14 cellular contexts compared by ENCODE assay signal in genomic region chr18:45254683-45255082, GRCh38.
DNase-seq lines count a peak whose midpoint lies in the region; ATAC-seq and TF ChIP-seq lines count a peak whose summit lies in the region.
"Had no signal": no experiment of that assay in that cellular context is flagged by ENCODE, and none has a peak within 500 bp of the region (broad histone marks: within the 10 kb centered on the region; RNA-seq: fewer than 3 reads in every experiment).

No MANE protein-coding gene starts in this region.

- no peak for TF ChIP-seq CTCF in gastroesophageal sphincter (IDR thresholded peaks at IDR 0.05)
- TF ChIP-seq CTCF in nephron progenitor cell (IDR thresholded peaks at IDR 0.05) = no peak
- no peak for TF ChIP-seq CTCF in uterus (IDR thresholded peaks at IDR 0.05)

- H3K27ac Mint-ChIP-seq in nephron progenitor cell = peak overlapping the region; percentile 75

- intact Hi-C loops in uterus (cut with DNase I; ENCODE audit: low total_unique reads) = no loop called here

- H3K4me3 ChIP-seq in adipocyte (ENCODE audit: low read length) (peak overlapping the region; percentile 50), gastroesophageal sphincter (no peak overlapping the region), uterus (no peak overlapping the region)
- H3K4me3 ChIP-seq: right lobe of liver had no signal

- H3K9me3 ChIP-seq in adipocyte (ENCODE audit: control insufficient read depth, low read length) (no peaks in the 10 kb centered on the region), gastroesophageal sphincter (no peaks in the 10 kb centered on the region), uterus (no peaks in the 10 kb centered on the region)
- H3K9me3 ChIP-seq: right lobe of liver had no signal

- H3K27me3 Mint-ChIP-seq in nephron progenitor cell (ENCODE audit: low read depth, poor library complexity) = peaks cover 6% of the 10 kb centered on the region

- peak overlapping the region; percentile 74 for H3K9ac ChIP-seq in adipocyte (ENCODE audit: low read length)
- H3K9ac ChIP-seq: KMS-11 had no signal

- H3K9me3 Mint-ChIP-seq in nephron progenitor cell = no peaks in the 10 kb centered on the region

- no peaks in the 10 kb centered on the region for H3K36me3 ChIP-seq in adipocyte (ENCODE audit: control insufficient read depth, insufficient read depth, low read length, severe bottlenecking)
- H3K36me3 ChIP-seq in gastroesophageal sphincter = no peaks in the 10 kb centered on the region
- H3K36me3 ChIP-seq in uterus = no peaks in the 10 kb centered on the region
- H3K36me3 ChIP-seq: right lobe of liver had no signal

- TF ChIP-seq POLR2A in gastroesophageal sphincter (IDR thresholded peaks at IDR 0.05) (no peak), uterus (IDR thresholded peaks at IDR 0.05) (no peak)

- H3K4me1 Mint-ChIP-seq in nephron progenitor cell = peaks cover 5% of the 10 kb centered on the region

- H3K27ac ChIP-seq in gastroesophageal sphincter = peak overlapping the region in 3 of 4 donors; percentile 54 to 69 (median 65)
- peak overlapping the region; percentile 47 to 70 for H3K27ac ChIP-seq in uterus
- H3K27ac ChIP-seq: KMS-11, right lobe of liver had no signal

- no peaks in the 10 kb centered on the region for H3K36me3 Mint-ChIP-seq in nephron progenitor cell (ENCODE audit: low read depth)

- 50 to 60% methylated on average over 1 to 6 of the region's 7 CpGs for whole genome bisulfite sequencing in gastroesophageal sphincter (ENCODE audit: low coverage in 1 of 2), 2 donors

- no peak overlapping the region for H3K4me3 Mint-ChIP-seq in nephron progenitor cell

- peak; percentile 57 for ATAC-seq in gastroesophageal sphincter

- no peaks in the 10 kb centered on the region for H3K27me3 ChIP-seq in adipocyte (replicated peaks; ENCODE audit: control insufficient read depth, insufficient read depth, low read length)
- H3K27me3 ChIP-seq in gastroesophageal sphincter = no peaks in the 10 kb centered on the region
- no peaks in the 10 kb centered on the region for H3K27me3 ChIP-seq in uterus
- H3K27me3 ChIP-seq: right lobe of liver had no signal

- DNase-seq in adipocyte (ENCODE audit: low read depth) (peak; percentile 82), nephron progenitor cell (no peak), uterus (peak; percentile 19 to 44), NCI-H2107 treated with DMSO at 0.1 percent for 48 hours (lab: John Stamatoyannopoulos, UW; ENCODE audit: unreplicated experiment) (no peak), NCI-H2081 (lab: John Stamatoyannopoulos, UW) (no peak), OCI-M1 (lab: John Stamatoyannopoulos, UW) (no peak), SKM-1 treated with dmso at 0.1 percent for 144 hours (lab: John Stamatoyannopoulos, UW; ENCODE audit: unreplicated experiment) (no peak)
- DNase-seq: activated CD4-positive, CD25-positive, alpha-beta regulatory T cell treated with anti-CD3 and anti-CD28 coated beads, Interleukin-2, amount 50 U/mL, for 72 hours; amniotic stem cell; effector memory CD4-positive, alpha-beta T cell; NCI-H2029 had no signal

- no peak for TF ChIP-seq EP300 in gastroesophageal sphincter (IDR thresholded peaks at IDR 0.05)

- peaks cover 42% of the 10 kb centered on the region for H3K4me1 ChIP-seq in adipocyte (ENCODE audit: control insufficient read depth, insufficient read depth, low read length)
- H3K4me1 ChIP-seq in gastroesophageal sphincter = peaks cover 15 to 66% (median 18%) of the 10 kb centered on the region in 3 donors
- H3K4me1 ChIP-seq in uterus = peaks cover 0 to 5% of the 10 kb centered on the region in 2 donors
- H3K4me1 ChIP-seq: right lobe of liver had no signal

Comparison
In these comparisons a context has a peak if more than half of its experiments do, and no peak if none do; other contexts are left out.
1. DNase-seq: peak in adipocyte (single experiment) and uterus (2 of 2); none in nephron progenitor cell (single experiment), NCI-H2107 treated with DMSO at 0.1 percent for 48 hours (single experiment), NCI-H2081 (0 of 2), OCI-M1 (single experiment) and SKM-1 treated with dmso at 0.1 percent for 144 hours (single experiment).